ENCODE assay signal across 12 cellular contexts in genomic region chr13:108195146-108195545, GRCh38. TPM values are rescaled to one million over a fixed set of nuclear protein-coding genes. Genes with fewer than 3 reads are reported as not detected.
DNase-seq lines count a peak whose midpoint lies in the region; ATAC-seq and TF ChIP-seq lines count a peak whose summit lies in the region.
"Had no signal": no experiment of that assay in that cellular context is flagged by ENCODE, and none has a peak within 500 bp of the region (broad histone marks: within the 10 kb centered on the region; RNA-seq: fewer than 3 reads in every experiment).

No MANE protein-coding gene starts in this region.

- no peaks in the 10 kb centered on the region for H3K9me3 Mint-ChIP-seq in glutamatergic neuron (ENCODE audit: unreplicated experiment)

- no peak overlapping the region for H3K18ac ChIP-seq in mesenchymal stem cell (ENCODE audit: low read depth in 1 of 2, low read length in 2 of 2)

- no peak overlapping the region for H3K14ac ChIP-seq in mesenchymal stem cell (ENCODE audit: low read length in 2 of 2)

- TF ChIP-seq CTCF in epithelial cell of esophagus (IDR thresholded peaks at IDR 0.05; ENCODE audit: insufficient read depth, low read depth, low read length, missing control alignments): no peak
- no peak for TF ChIP-seq CTCF in glutamatergic neuron (IDR thresholded peaks at IDR 0.05; ENCODE audit: partially characterized antibody, unreplicated experiment)
- no peak for TF ChIP-seq CTCF in PC-3 (conservative IDR thresholded peaks at IDR 0.05; ENCODE audit: low read depth, low read length)

- H3K9me3 ChIP-seq in mesenchymal stem cell (ENCODE audit: control insufficient read depth, low read length) (peaks cover 20% of the 10 kb centered on the region), PC-3 (ENCODE audit: low read length) (no peaks in the 10 kb centered on the region)

- no peaks in the 10 kb centered on the region for H3K27me3 Mint-ChIP-seq in glutamatergic neuron (ENCODE audit: unreplicated experiment)

- H3K9me2 ChIP-seq in PC-3 (replicated peaks; ENCODE audit: low read length): no peaks in the 10 kb centered on the region

- no peak overlapping the region for H2BK5ac ChIP-seq in mesenchymal stem cell (ENCODE audit: low read depth, low read length, poor library complexity, severe bottlenecking)

- H2AFZ ChIP-seq in mesenchymal stem cell (ENCODE audit: low read depth, low read length) (no peak overlapping the region), PC-3 (ENCODE audit: low read length) (no peak overlapping the region)

- CTCF ChIA-PET in PC-3 (lab: Charles Lee): no interaction called here

- no peak overlapping the region for H4K91ac ChIP-seq in mesenchymal stem cell (ENCODE audit: low read length)

- no peak overlapping the region for H3K4me2 ChIP-seq in mesenchymal stem cell (ENCODE audit: low read length, poor library complexity, severe bottlenecking)
- H3K4me2 ChIP-seq in PC-3 (ENCODE audit: low read length): no peak overlapping the region

- H4K20me1 ChIP-seq in PC-3 (ENCODE audit: low read length): no peaks in the 10 kb centered on the region

- no peaks in the 10 kb centered on the region for H3K79me1 ChIP-seq in mesenchymal stem cell (replicated peaks; ENCODE audit: low read length, poor library complexity, severe bottlenecking)

- H3K27me3 ChIP-seq in mesenchymal stem cell (ENCODE audit: control insufficient read depth in 1 of 2, insufficient read depth in 1 of 2, low read length in 2 of 2) (no peaks in the 10 kb centered on the region), PC-3 (ENCODE audit: low read length) (peaks cover 3% of the 10 kb centered on the region; the same call in 1 of the 2 replicates)

- intact Hi-C loops in PC-3 (cut with micrococcal nuclease): no loop called here

- H3K79me2 ChIP-seq in PC-3 (ENCODE audit: low read length): no peaks in the 10 kb centered on the region

- no peaks in the 10 kb centered on the region for H3K4me1 ChIP-seq in mesenchymal stem cell (ENCODE audit: control insufficient read depth, insufficient read depth, low read depth, low read length)
- no peaks in the 10 kb centered on the region for H3K4me1 ChIP-seq in PC-3 (ENCODE audit: insufficient read depth, low read length)

- peaks cover 5% of the 10 kb centered on the region for H3K36me3 Mint-ChIP-seq in glutamatergic neuron (ENCODE audit: unreplicated experiment)

- no peak overlapping the region for H3K9ac ChIP-seq in mesenchymal stem cell (ENCODE audit: low read length)
- no peak overlapping the region for H3K9ac ChIP-seq in PC-3 (ENCODE audit: low read length)

- DNase-seq in HCEC 1CT (peak; percentile 19), RKO (ENCODE audit: low spot score) (peak; percentile 13), epithelial cell of esophagus (ENCODE audit: low read depth) (peak; percentile 65), mesenchymal stem cell (peak; percentile 12), glutamatergic neuron (no peak), PC-3 (no peak), NCI-H1417 treated with DMSO at 0.1 percent for 48 hours (lab: John Stamatoyannopoulos, UW) (no peak)
- DNase-seq: CD4-positive, alpha-beta T cell; GOT3; NCI-H2107; NCI-H345; NCI-H526 treated with DMSO at 0.1 percent for 48 hours had no signal

- H2BK15ac ChIP-seq in mesenchymal stem cell (ENCODE audit: low read depth, poor library complexity, severe bottlenecking): no peak overlapping the region

- BruUV-seq in PC-3 (replicated peaks; lab: Mats Ljungman, UMichigan): no TSS peak

- WGBS in mesenchymal stem cell: no CpG with 5 or more reads among the region's 1 CpG

- H2BK120ac ChIP-seq in mesenchymal stem cell (ENCODE audit: low read depth, low read length): no peak overlapping the region

- ATAC-seq in PC-3: no peak

- H3K27ac ChIP-seq in mesenchymal stem cell (ENCODE audit: low read length, poor library complexity, severe bottlenecking) (no peak overlapping the region), PC-3 (ENCODE audit: low read length) (no peak overlapping the region)

- H4K8ac ChIP-seq in mesenchymal stem cell (ENCODE audit: low read length): no peak overlapping the region

- H3F3A ChIP-seq in PC-3 (ENCODE audit: low read length, unreplicated experiment): no peaks in the 10 kb centered on the region

- H3K4me1 Mint-ChIP-seq in glutamatergic neuron (ENCODE audit: low read depth, unreplicated experiment): no peaks in the 10 kb centered on the region

- no peak overlapping the region for H3K23ac ChIP-seq in mesenchymal stem cell (ENCODE audit: low read length in 2 of 2)

- POLR2A ChIA-PET in PC-3 (lab: Charles Lee; ENCODE audit: unreplicated experiment): no interaction called here

- H2AK5ac ChIP-seq in mesenchymal stem cell (ENCODE audit: low read length, severe bottlenecking): no peak overlapping the region

- no peak overlapping the region for H3K4ac ChIP-seq in mesenchymal stem cell (ENCODE audit: low read depth in 1 of 2, low read length in 2 of 2)

- H3K36me3 ChIP-seq in mesenchymal stem cell (ENCODE audit: control insufficient read depth in 1 of 2, insufficient read depth in 2 of 2, low read depth in 1 of 2, low read length in 2 of 2) (no peaks in the 10 kb centered on the region), PC-3 (ENCODE audit: low read depth, low read length) (no peaks in the 10 kb centered on the region)

- H3K4me3 ChIP-seq in epithelial cell of esophagus (ENCODE audit: low read length) (no peak overlapping the region), mesenchymal stem cell (ENCODE audit: insufficient read depth in 1 of 2, low read depth in 1 of 2, low read length in 2 of 2) (no peak overlapping the region), PC-3 (ENCODE audit: low read length) (no peak overlapping the region)

- H2BK12ac ChIP-seq in mesenchymal stem cell (ENCODE audit: low read length in 2 of 2): no peak overlapping the region

- no peak overlapping the region for H3K27ac Mint-ChIP-seq in glutamatergic neuron (ENCODE audit: unreplicated experiment)
- H3K27ac Mint-ChIP-seq: CD4-positive, alpha-beta T cell had no signal

- no peak overlapping the region for H3K4me3 Mint-ChIP-seq in glutamatergic neuron (ENCODE audit: unreplicated experiment)
- H3K4me3 Mint-ChIP-seq: CD4-positive, alpha-beta T cell had no signal

RNA-seq across cellular contexts. Expression of gene LIG4, which starts 20.2 kb away (rescaled TPM):
- 10.1 TPM for polyA plus RNA-seq in mesenchymal stem cell (2013, experiment 1 of 2)
- 10.9 TPM for polyA plus RNA-seq in mesenchymal stem cell (2013, experiment 2 of 2)
- 19.8 TPM for total RNA-seq in glutamatergic neuron (ENCODE audit: unreplicated experiment)
- 4.6 and 5.4 TPM in 2 replicates for total RNA-seq in PC-3 (2014; rRNA removed)

RNA-seq across cellular contexts. Expression of gene ABHD13, which starts 23.0 kb away (rescaled TPM):
- polyA plus RNA-seq in mesenchymal stem cell (2013, experiment 1 of 2): 8.3 TPM
- 8.7 TPM for polyA plus RNA-seq in mesenchymal stem cell (2013, experiment 2 of 2)
- total RNA-seq in glutamatergic neuron (ENCODE audit: unreplicated experiment): 8.7 TPM
- 2.9 and 3.9 TPM in 2 replicates for total RNA-seq in PC-3 (2014; rRNA removed)

Comparison
In these comparisons a context has a peak if more than half of its experiments do, and no peak if none do; other contexts are left out.
1. DNase-seq: peak in HCEC 1CT (single experiment), RKO (single experiment), epithelial cell of esophagus (single experiment) and mesenchymal stem cell (single experiment); none in glutamatergic neuron (single experiment), PC-3 (single experiment) and NCI-H1417 treated with DMSO at 0.1 percent for 48 hours (single experiment).